21 cellular contexts compared by ENCODE assay signal in the genomic region with DNA sequence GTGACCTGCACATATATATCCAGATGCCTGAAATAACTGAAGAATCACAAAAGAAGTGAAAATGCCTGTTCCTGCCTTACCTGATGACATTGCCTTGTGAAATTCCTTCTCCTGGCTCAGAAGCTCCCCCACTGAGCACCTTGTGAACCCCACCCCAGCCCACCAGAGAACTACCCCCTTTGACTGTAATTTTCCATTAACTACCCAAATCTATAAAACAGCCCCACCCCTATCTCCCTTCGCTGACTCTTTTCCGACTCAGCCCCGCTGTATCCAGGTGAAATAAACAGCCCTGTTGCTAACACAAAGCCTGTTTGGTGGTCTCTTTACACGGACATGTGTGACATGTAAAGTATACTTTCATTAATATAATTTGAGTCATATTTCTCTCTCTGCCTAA.
"Had no signal": no experiment of that assay in that cellular context is flagged by ENCODE, and none has a peak within 500 bp of the region (broad histone marks: within the 10 kb centered on the region; RNA-seq: fewer than 3 reads in every experiment).

No MANE protein-coding gene starts in this region.

- DNase-seq: activated CD4-positive, alpha-beta T cell treated with anti-CD3 and anti-CD28 coated beads for 36 hours; activated CD4-positive, alpha-beta T cell treated with anti-CD3 and anti-CD28 coated beads, Interleukin-2, amount 50 U/mL, for 1 hour; activated CD8-positive, alpha-beta memory T cell treated with anti-CD3 and anti-CD28 coated beads, Interleukin-2, amount 50 U/mL, for 4 hours; activated CD8-positive, alpha-beta T cell treated with anti-CD3 and anti-CD28 coated beads for 36 hours; activated gamma-delta T cell treated with Interleukin-2 at 50 U/mL for 16 hours; activated naive CD4-positive, alpha-beta T cell treated with anti-CD3 and anti-CD28 coated beads, Interleukin-2, amount 10 ng/mL, durations not matched to agents 7 days and 5 days; activated naive CD8-positive, alpha-beta T cell treated with anti-CD3 and anti-CD28 coated beads, Interleukin-2, amount 10 ng/mL, durations not matched to agents 7 days and 5 days; activated T-cell treated with anti-CD3 and anti-CD28 coated beads, Interleukin-2, amount 50 U/mL, for 72 hours; adrenal gland; anterior cingulate cortex; NCI-H1092; NCI-H1417; NCI-H2029; NCI-H345; NCI-H510A; NCI-H526 treated with DMSO at 0.1 percent for 48 hours; NCI-H82; SIG-M5; T-helper 17 cell; T-helper 9 cell had no signal

- H3K36me3 ChIP-seq: adrenal gland had no signal

- H3K4me3 ChIP-seq: adrenal gland had no signal

- H3K4me1 ChIP-seq: adrenal gland had no signal

- H3K27ac ChIP-seq: adrenal gland, VCaP had no signal

- H3K9me3 ChIP-seq: adrenal gland had no signal

- H3K27me3 ChIP-seq: adrenal gland had no signal
